3 cellular contexts compared by ENCODE assay signal in genomic region chr3:120758551-120758950, GRCh38.
TF ChIP-seq lines count a peak whose summit lies in the region.

No MANE protein-coding gene starts in this region.

TF ChIP-seq in HEK293, 187 proteins besides CTCF, POLR2A, EP300 and RAD21:
- peak; percentile 65; the same call in 1 of the 2 replicates for TF ChIP-seq ZNF146 (tag by site-specific recombination; IDR thresholded peaks at IDR 0.05)
TF ChIP-seq in HEK293: peak in this region for 1; not testable (repeated sequence) for 186.

TF ChIP-seq in K562, 482 proteins besides CTCF, POLR2A, EP300 and RAD21:
- peak; percentile 71 for TF ChIP-seq ZNF146 (CRISPR knock-in tag; IDR thresholded peaks at IDR 0.05; ENCODE audit: unreplicated experiment)
TF ChIP-seq in K562: peak in this region for 1; not testable (repeated sequence) for 481.

TF ChIP-seq in H1, 55 proteins besides CTCF, POLR2A, EP300 and RAD21:
- TF ChIP-seq KDM1A (IDR thresholded peaks at IDR 0.05; ENCODE audit: borderline replicate concordance, low read length): 0 out of 2 replicates have a peak, but pooled peaks have one; percentile 13
